Comparison of ENCODE assay signal across 8 cellular contexts in genomic region chr16:56637814-56638750, GRCh38. TPM values are rescaled to one million over a fixed set of nuclear protein-coding genes. Genes with fewer than 3 reads are reported as not detected.
DNase-seq lines count a peak whose midpoint lies in the region; ATAC-seq, FAIRE-seq and TF ChIP-seq lines count a peak whose summit lies in the region.

Gene MT1A, plus strand, starts transcription at chr16:56638666. Its CDS starts 73 bp downstream, at chr16:56638739.

- H3K4me3 ChIP-seq in ascending aorta (peak within 1 kb of the TSS; percentile 60 to 64), iPS-11a (ENCODE audit: low read depth, low read length) (peak within 1 kb of the TSS; percentile 28), gastrocnemius medialis (peak within 1 kb of the TSS; percentile 50 to 76 (median 62))

- peak; percentile 66 to 76 for TF ChIP-seq POLR2A in gastrocnemius medialis (IDR thresholded peaks at IDR 0.05)

- intact Hi-C loops in ascending aorta (cut with DNase I), result loop anchor here (1.0 to 10.0 kb wide), 2 partner anchors 30 to 547 kb away; partner anchors contain the start of genes MT2A, PSME3IP1 and RSPRY1
- intact Hi-C loops in gastrocnemius medialis (cut with DNase I; ENCODE audit: low total_unique reads), result no loop called here

- TF ChIP-seq CTCF in ascending aorta (IDR thresholded peaks at IDR 0.05), result no peak
- TF ChIP-seq CTCF in gastrocnemius medialis (IDR thresholded peaks at IDR 0.05 in 4 of 5, conservative IDR thresholded peaks at IDR 0.05 in 1 of 5), result no peak
- no peak for TF ChIP-seq CTCF in GM13976 (IDR thresholded peaks at IDR 0.05; ENCODE audit: borderline replicate concordance, control extremely low read depth, extremely low read depth, insufficient read depth, missing control alignments)

- no peaks in the 10 kb centered on the region for H3K36me3 ChIP-seq in ascending aorta
- H3K36me3 ChIP-seq in gastrocnemius medialis, result no peaks in the 10 kb centered on the region

- FAIRE-seq in RCC 7860 (lab: Jason Lieb, UNC), result no peak

- DNase-seq in HT-29 (ENCODE audit: low spot score) (peak; percentile 36), ascending aorta (ENCODE audit: low spot score in 2 of 2) (peak; percentile 50 to 91), gastrocnemius medialis (peak; percentile 63 to 68), RCC 7860 (ENCODE audit: low spot score) (no peak), NCI-H2081 (lab: John Stamatoyannopoulos, UW) (no peak), GM13976 (ENCODE audit: low spot score) (no peak)

- H3K27me3 ChIP-seq in ascending aorta (no peaks in the 10 kb centered on the region), gastrocnemius medialis (peaks cover 3 to 7% (median 6%) of the 10 kb centered on the region in 3 donors)

- ATAC-seq in gastrocnemius medialis, result peak; percentile 75
- ATAC-seq in HG02798 (IDR thresholded peaks at IDR 0.05; ENCODE audit: poor library complexity, unreplicated experiment), result no peak

- H3K27ac ChIP-seq in ascending aorta, result peak within 1 kb of the TSS; percentile 72 to 82
- peak within 1 kb of the TSS; percentile 57 to 77 (median 74) for H3K27ac ChIP-seq in gastrocnemius medialis

- H3K4me1 ChIP-seq in ascending aorta (peaks cover 5 to 16% of the 10 kb centered on the region in 2 donors), gastrocnemius medialis (peaks cover 5 to 10% of the 10 kb centered on the region in 2 donors)

- in situ Hi-C loops in gastrocnemius medialis (cut with MboI; ENCODE audit: low sequenced_read_pairs in 4 of 4), result no loop called here
- in situ Hi-C loops in GM13976 (cut with MboI; ENCODE audit: low sequenced_read_pairs, unreplicated experiment), result no loop called here

- H3K9me3 ChIP-seq in ascending aorta (no peaks in the 10 kb centered on the region), gastrocnemius medialis (no peaks in the 10 kb centered on the region)

RNA-seq across cellular contexts. Expression of gene MT1A, which starts in this region (rescaled TPM):
- total RNA-seq in HT-29 (2014; rRNA removed; shearing (Covaris generic)), result 2.0 and 6.6 TPM in 2 replicates
- 183 TPM for total RNA-seq in ascending aorta
- 10 to 100 TPM in 3 of 4 donors, not detected in 1; 17.3 to 34.9 (median 20.2) TPM for total RNA-seq in gastrocnemius medialis

Comparison
In these comparisons a context has a peak if more than half of its experiments do, and no peak if none do; other contexts are left out.
1. DNase-seq: peak in HT-29 (single experiment), ascending aorta (2 of 2) and gastrocnemius medialis (2 of 2); none in RCC 7860 (single experiment), NCI-H2081 (0 of 2) and GM13976 (single experiment).
2. Peak in every context shown above with its lines, with median percentiles within 50 percentile points of each other: H3K4me3 ChIP-seq.